ENCODE assay signal across 9 cellular contexts in genomic region chr22:30327864-30328345, GRCh38. TPM values are rescaled to one million over a fixed set of nuclear protein-coding genes. Genes with fewer than 3 reads are reported as not detected.
DNase-seq lines count a peak whose midpoint lies in the region; TF ChIP-seq lines count a peak whose summit lies in the region.
"Had no signal": no experiment of that assay in that cellular context is flagged by ENCODE, and none has a peak within 500 bp of the region (broad histone marks: within the 10 kb centered on the region; RNA-seq: fewer than 3 reads in every experiment).

No MANE protein-coding gene starts in this region.

- H3K27ac ChIP-seq in Peyer's patch (peak overlapping the region in 3 of 4 donors; percentile 84 to 87 (median 86)), esophagus muscularis mucosa (replicated peaks in 1 of 4) (peak overlapping the region; percentile 93 to 95 (median 94)), prostate gland (peak overlapping the region; percentile 79 to 92)

- peak in 3 of 6 experiments; percentile 4 to 11 (median 11) for TF ChIP-seq CTCF in Peyer's patch (IDR thresholded peaks at IDR 0.05)
- no peak for TF ChIP-seq CTCF in esophagus muscularis mucosa (IDR thresholded peaks at IDR 0.05)
- peak in 2 of 4 experiments; percentile 33 to 37 for TF ChIP-seq CTCF in prostate gland (IDR thresholded peaks at IDR 0.05)

- TF ChIP-seq POLR2A in Peyer's patch (IDR thresholded peaks at IDR 0.05) (no peak), esophagus muscularis mucosa (IDR thresholded peaks at IDR 0.05; ENCODE audit: low read depth) (no peak), prostate gland (IDR thresholded peaks at IDR 0.05) (no peak)

- H3K9me3 ChIP-seq in Peyer's patch (no peaks in the 10 kb centered on the region), esophagus muscularis mucosa (no peaks in the 10 kb centered on the region), prostate gland (no peaks in the 10 kb centered on the region)

- no peaks in the 10 kb centered on the region for H3K27me3 ChIP-seq in Peyer's patch
- no peaks in the 10 kb centered on the region for H3K27me3 ChIP-seq in esophagus muscularis mucosa
- no peaks in the 10 kb centered on the region for H3K27me3 ChIP-seq in prostate gland (replicated peaks; ENCODE audit: insufficient read depth)

- H3K4me1 ChIP-seq in Peyer's patch (peaks cover 0 to 36% (median 20%) of the 10 kb centered on the region in 4 donors), esophagus muscularis mucosa (peaks cover 34 to 42% (median 41%) of the 10 kb centered on the region in 4 donors), prostate gland (replicated peaks) (peaks cover 5% of the 10 kb centered on the region)

- intact Hi-C loops in esophagus muscularis mucosa (cut with DNase I) (loop anchor here (2.0 kb wide), 1 partner anchor 39 kb away; the partner anchor contains the start of gene CASTOR1), prostate gland (cut with DNase I) (loop anchor here (2.0 kb wide), 2 partner anchors 27 to 39 kb away; partner anchors contain the start of gene CASTOR1)

- H3K4me3 ChIP-seq in Peyer's patch (peak overlapping the region in 1 of 4 donors; percentile 98), esophagus muscularis mucosa (no peak overlapping the region), prostate gland (no peak overlapping the region)

- no peak for TF ChIP-seq EP300 in esophagus muscularis mucosa (IDR thresholded peaks at IDR 0.05)

- DNase-seq in DMS 273 (lab: John Stamatoyannopoulos, UW; ENCODE audit: unreplicated experiment) (peak; percentile 17), DMS 273 treated with DMSO at 0.1 percent for 48 hours (lab: John Stamatoyannopoulos, UW) (no peak), Peyer's patch (no peak), esophagus muscularis mucosa (ENCODE audit: extremely low spot score) (no peak), prostate gland (ENCODE audit: low spot score) (peak; percentile 45), medulla oblongata (ENCODE audit: extremely low spot score) (no peak), MV-4-11 (lab: John Stamatoyannopoulos, UW) (no peak), activated gamma-delta T cell treated with Interleukin-2 at 50 U/mL for 16 hours (no peak)
- DNase-seq: stimulated activated CD4-positive, alpha-beta T cell treated with anti-CD3 and anti-CD28 coated beads, Interleukin-4, amount 100 ng/mL, for 1 hour had no signal

- WGBS in esophagus muscularis mucosa = 88% methylated on average over 5 of the region's 5 CpGs
- 69% methylated on average over 5 of the region's 5 CpGs for WGBS in prostate gland

- H3K36me3 ChIP-seq in Peyer's patch (peaks cover 0 to 16% (median 0%) of the 10 kb centered on the region in 3 donors), esophagus muscularis mucosa (peaks cover 20 to 30% (median 27%) of the 10 kb centered on the region in 4 donors), prostate gland (no peaks in the 10 kb centered on the region)

RNA-seq across cellular contexts. Expression of gene TBC1D10A, which starts 1.2 kb away (rescaled TPM):
- total RNA-seq in Peyer's patch (10 to 100 TPM; 18.4 to 25.9 (median 20.8) TPM), esophagus muscularis mucosa (10 to 100 TPM; 29.5 to 40.3 (median 38.0) TPM), prostate gland (10 to 100 TPM; 46.1 to 51.2 TPM)

RNA-seq across cellular contexts. Expression of gene SF3A1, which starts 28.8 kb away (rescaled TPM):
- total RNA-seq in Peyer's patch (100 to 1,000 TPM in 3 of 4 donors, 10 to 100 TPM in 1; 90.4 to 182 (median 160) TPM), esophagus muscularis mucosa (10 to 100 TPM; 32.8 to 85.8 (median 60.0) TPM), prostate gland (100 to 1,000 TPM; 108 to 134 TPM)

RNA-seq across cellular contexts. Expression of gene CCDC157, which starts 28.9 kb away (rescaled TPM):
- total RNA-seq in Peyer's patch = 1 to 10 TPM; 3.5 to 8.8 (median 6.9) TPM
- total RNA-seq in esophagus muscularis mucosa = 1 to 10 TPM; 1.5 to 2.5 (median 1.6) TPM
- total RNA-seq in prostate gland = 10 to 100 TPM in 1 of 2 donors, 1 to 10 TPM in 1; 3.5 to 28.6 TPM

RNA-seq across cellular contexts. Expression of gene CASTOR1, which starts 38.6 kb away (rescaled TPM):
- total RNA-seq in Peyer's patch = 10 to 100 TPM in 1 of 4 donors, 1 to 10 TPM in 3; 1.8 to 11.6 (median 6.0) TPM
- 10 to 100 TPM; 16.5 to 19.4 (median 17.8) TPM for total RNA-seq in esophagus muscularis mucosa
- 10 to 100 TPM; 27.2 to 33.2 TPM for total RNA-seq in prostate gland

RNA-seq across cellular contexts. Expression of gene RNF215, which starts 59.3 kb away (rescaled TPM):
- 10 to 100 TPM in 3 of 4 donors, 1 to 10 TPM in 1; 8.6 to 28.9 (median 13.0) TPM for total RNA-seq in Peyer's patch
- total RNA-seq in esophagus muscularis mucosa = 10 to 100 TPM in 3 of 4 donors, 1 to 10 TPM in 1; 6.6 to 18.5 (median 15.0) TPM
- total RNA-seq in prostate gland = 10 to 100 TPM; 18.1 to 20.0 TPM

Comparison
In these comparisons a context has a peak if more than half of its experiments do, and no peak if none do; other contexts are left out.
1. DNase-seq: peak in DMS 273 (single experiment) and prostate gland (single experiment); none in DMS 273 treated with DMSO at 0.1 percent for 48 hours (single experiment), Peyer's patch (0 of 3), esophagus muscularis mucosa (single experiment), medulla oblongata (single experiment), MV-4-11 (single experiment) and activated gamma-delta T cell treated with Interleukin-2 at 50 U/mL for 16 hours (single experiment).
2. Peak in every context shown above with its lines, with median percentiles within 50 percentile points of each other: H3K27ac ChIP-seq.